ENCODE assay signal across 1 cellular context in genomic region chr16:4271176-4272113, GRCh38.
TF ChIP-seq lines count a peak whose summit lies in the region.

No MANE protein-coding gene starts in this region.

TF ChIP-seq in HepG2, 621 proteins besides CTCF, POLR2A, EP300 and RAD21 (continued from another document and continues in another):
- TF ChIP-seq CREB3 (CRISPR knock-in tag; IDR thresholded peaks at IDR 0.05) (no peak), THAP9 (CRISPR knock-in tag; IDR thresholded peaks at IDR 0.05; ENCODE audit: borderline replicate concordance) (peak; percentile 81), FOSL2 (CRISPR knock-in tag; IDR thresholded peaks at IDR 0.05) (peak; percentile 13), ZNF414 (CRISPR knock-in tag; IDR thresholded peaks at IDR 0.05) (no peak), FLYWCH1 (CRISPR knock-in tag; IDR thresholded peaks at IDR 0.05) (0 out of 2 replicates have a peak, but pooled peaks have one; percentile 34), ESRRA (CRISPR knock-in tag; IDR thresholded peaks at IDR 0.05; ENCODE audit: low read depth) (no peak; the same call in 1 of the 2 replicates), SMAD9 (CRISPR knock-in tag; IDR thresholded peaks at IDR 0.05) (no peak), ZKSCAN1 (IDR thresholded peaks at IDR 0.05; ENCODE audit: low read length) (no peak), ZNF770 (CRISPR knock-in tag; IDR thresholded peaks at IDR 0.05) (no peak; the same call in 1 of the 2 replicates), GABPB1 (CRISPR knock-in tag; IDR thresholded peaks at IDR 0.05) (peak; percentile 82), HMGXB3 (CRISPR knock-in tag; IDR thresholded peaks at IDR 0.05; ENCODE audit: borderline replicate concordance) (peak; percentile 18), NFKB2 (CRISPR knock-in tag; IDR thresholded peaks at IDR 0.05; ENCODE audit: borderline replicate concordance) (peak; percentile 73; the same call in 1 of the 2 replicates), TOPORS (CRISPR knock-in tag; IDR thresholded peaks at IDR 0.05) (peak; percentile 79), KLF9 (CRISPR knock-in tag; IDR thresholded peaks at IDR 0.05; ENCODE audit: low read depth) (no peak), ZFP1 (CRISPR knock-in tag; IDR thresholded peaks at IDR 0.05) (no peak), ZNF30 (CRISPR knock-in tag; IDR thresholded peaks at IDR 0.05) (no peak), NFRKB (IDR thresholded peaks at IDR 0.05) (no peak), SP140L (CRISPR knock-in tag; IDR thresholded peaks at IDR 0.05; ENCODE audit: borderline replicate concordance) (no peak), ZSCAN12 (CRISPR knock-in tag; IDR thresholded peaks at IDR 0.05) (no peak), PRMT3 (CRISPR knock-in tag; IDR thresholded peaks at IDR 0.05; ENCODE audit: borderline replicate concordance, low read depth) (peak; percentile 82), HIVEP1 (CRISPR knock-in tag; IDR thresholded peaks at IDR 0.05) (peak; percentile 73), FOXA3 (CRISPR knock-in tag; IDR thresholded peaks at IDR 0.05) (peak; percentile 85), POLR2AphosphoS5 (IDR thresholded peaks at IDR 0.05; ENCODE audit: low read depth, low read length) (peak; percentile 62), NFAT5 (CRISPR knock-in tag; IDR thresholded peaks at IDR 0.05) (no peak; the same call in 1 of the 2 replicates), RORA (CRISPR knock-in tag; IDR thresholded peaks at IDR 0.05) (no peak), ETV5 (CRISPR knock-in tag; IDR thresholded peaks at IDR 0.05; ENCODE audit: borderline replicate concordance) (no peak), CEBPG (CRISPR knock-in tag; IDR thresholded peaks at IDR 0.05) (0 out of 2 replicates have a peak, but pooled peaks have one; percentile 15), FOSL1 (CRISPR knock-in tag; IDR thresholded peaks at IDR 0.05; ENCODE audit: borderline replicate concordance) (no peak), ZNF768 (CRISPR knock-in tag; IDR thresholded peaks at IDR 0.05) (no peak; the same call in 1 of the 2 replicates), ZNF660 (CRISPR knock-in tag; IDR thresholded peaks at IDR 0.05; ENCODE audit: borderline replicate concordance, low read depth) (peak; percentile 33; the same call in 1 of the 2 replicates), MAZ (IDR thresholded peaks at IDR 0.05; ENCODE audit: borderline replicate concordance, low read depth, low read length) (no peak), MAZ (CRISPR knock-in tag; IDR thresholded peaks at IDR 0.05; ENCODE audit: low read depth) (peak; percentile 83), ZNF776 (CRISPR knock-in tag; IDR thresholded peaks at IDR 0.05) (peak; percentile 97), ZNF564 (CRISPR knock-in tag; IDR thresholded peaks at IDR 0.05) (peak; percentile 80), CEBPZ (IDR thresholded peaks at IDR 0.05; ENCODE audit: low read length) (no peak), ZMYM4 (CRISPR knock-in tag; IDR thresholded peaks at IDR 0.05) (0 out of 2 replicates have a peak, but pooled peaks have one; percentile 45), IRF2 (CRISPR knock-in tag; IDR thresholded peaks at IDR 0.05) (peak; percentile 97), ZNF331 (CRISPR knock-in tag; IDR thresholded peaks at IDR 0.05) (peak; percentile 46; the same call in 1 of the 2 replicates), HDAC6 (IDR thresholded peaks at IDR 0.05; ENCODE audit: low read depth, low read length) (no peak), ZNF784 (CRISPR knock-in tag; IDR thresholded peaks at IDR 0.05; ENCODE audit: borderline replicate concordance) (peak; percentile 89), ZNF878 (CRISPR knock-in tag; IDR thresholded peaks at IDR 0.05) (0 out of 2 replicates have a peak, but pooled peaks have one; percentile 72), SNAPC2 (CRISPR knock-in tag; IDR thresholded peaks at IDR 0.05) (peak; percentile 75)
